ENCODE assay signal across 13 cellular contexts in the genomic region with DNA sequence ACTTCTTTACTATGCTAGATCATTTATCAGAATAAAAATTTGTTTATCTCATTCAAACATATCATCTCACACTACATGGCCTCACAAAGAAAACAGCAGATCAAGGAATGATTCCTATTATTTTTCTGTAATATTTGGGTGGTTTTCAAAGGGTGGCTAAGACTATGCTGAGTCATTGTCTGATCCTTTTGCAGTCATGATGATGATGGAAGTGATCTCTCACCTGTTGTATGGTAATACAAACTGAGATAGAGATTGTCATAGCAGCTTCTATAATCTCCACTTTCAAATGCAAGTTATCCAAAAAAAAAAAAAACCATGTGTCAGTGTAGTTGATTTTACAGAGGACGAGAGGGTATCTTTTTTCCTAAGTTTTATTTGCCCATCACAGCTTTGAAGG. TPM values are rescaled to one million over a fixed set of nuclear protein-coding genes. Genes with fewer than 3 reads are reported as not detected.
A peak's percentile ranks its signal among the peaks of the same experiment; 100 is the strongest.
DNase-seq lines count a peak whose midpoint lies in the region; ATAC-seq lines count a peak whose summit lies in the region.
"Had no signal": no experiment of that assay in that cellular context is flagged by ENCODE, and none has a peak within 500 bp of the region (broad histone marks: within the 10 kb centered on the region; RNA-seq: fewer than 3 reads in every experiment).

No MANE protein-coding gene starts in this region.

- no peaks in the 10 kb centered on the region for H3K9me3 ChIP-seq in subcutaneous abdominal adipose tissue (ENCODE audit: control insufficient read depth in 5 of 5, low read length in 5 of 5)

- no peak overlapping the region for H3K4me3 Mint-ChIP-seq in activated naive CD4-positive, alpha-beta T cell treated with anti-CD3 and anti-CD28 coated beads, Interleukin-2, amount 10 ng/mL, durations not matched to agents 7 days and 5 days
- H3K4me3 Mint-ChIP-seq in activated CD4-positive, alpha-beta memory T cell treated with anti-CD3 and anti-CD28 coated beads, Interleukin-2, amount 10 ng/mL, durations not matched to agents 7 days and 5 days: no peak overlapping the region

- no peak overlapping the region for H3K4me3 ChIP-seq in subcutaneous abdominal adipose tissue (ENCODE audit: low read depth in 1 of 5, low read length in 5 of 5)

- H3K9ac ChIP-seq in subcutaneous abdominal adipose tissue (ENCODE audit: low read length in 5 of 5): no peak overlapping the region

- peak overlapping the region; percentile 75 for H3K27ac ChIP-seq in subcutaneous abdominal adipose tissue (ENCODE audit: low read depth, low read length)
- H3K27ac ChIP-seq in substantia nigra (ENCODE audit: low read depth, low read length, poor library complexity, severe bottlenecking): no peak overlapping the region
- H3K27ac ChIP-seq: VCaP had no signal

- DNase-seq in activated naive CD4-positive, alpha-beta T cell treated with anti-CD3 and anti-CD28 coated beads, Interleukin-2, amount 10 ng/mL, durations not matched to agents 7 days and 5 days: no peak
- DNase-seq in activated naive CD4-positive, alpha-beta T cell treated with Interleukin-2 at 50 U/mL for 16 hours: no peak
- no peak for DNase-seq in activated CD4-positive, alpha-beta memory T cell treated with anti-CD3 and anti-CD28 coated beads, Interleukin-2, amount 10 ng/mL, durations not matched to agents 7 days and 5 days
- peak; percentile 31 for DNase-seq in kidney tubule cell (ENCODE audit: low spot score)
- DNase-seq in RPMI8226: no peak
- DNase-seq in substantia nigra (lab: John Stamatoyannopoulos, UW): no peak
- DNase-seq: activated gamma-delta T cell treated with Interleukin-2 at 50 U/mL for 16 hours, cortex of kidney, left ventricle myocardium superior had no signal

- peaks cover 73% of the 10 kb centered on the region for H3K4me1 Mint-ChIP-seq in activated naive CD4-positive, alpha-beta T cell treated with anti-CD3 and anti-CD28 coated beads, Interleukin-2, amount 10 ng/mL, durations not matched to agents 7 days and 5 days
- peaks cover 46% of the 10 kb centered on the region for H3K4me1 Mint-ChIP-seq in activated CD4-positive, alpha-beta memory T cell treated with anti-CD3 and anti-CD28 coated beads, Interleukin-2, amount 10 ng/mL, durations not matched to agents 7 days and 5 days

- no peaks in the 10 kb centered on the region for H3K27me3 ChIP-seq in subcutaneous abdominal adipose tissue (ENCODE audit: control insufficient read depth in 5 of 5, insufficient read depth in 4 of 5, low read length in 5 of 5)

- H3K9me3 Mint-ChIP-seq in activated naive CD4-positive, alpha-beta T cell treated with anti-CD3 and anti-CD28 coated beads, Interleukin-2, amount 10 ng/mL, durations not matched to agents 7 days and 5 days: peaks cover 41% of the 10 kb centered on the region
- peaks cover 32% of the 10 kb centered on the region for H3K9me3 Mint-ChIP-seq in activated CD4-positive, alpha-beta memory T cell treated with anti-CD3 and anti-CD28 coated beads, Interleukin-2, amount 10 ng/mL, durations not matched to agents 7 days and 5 days

- ATAC-seq in GM21825 (IDR thresholded peaks at IDR 0.05; ENCODE audit: unreplicated experiment): no peak

- POLR2A ChIA-PET in activated CD4-positive, alpha-beta memory T cell treated with anti-CD3 and anti-CD28 coated beads, Interleukin-2, amount 10 ng/mL, durations not matched to agents 7 days and 5 days (lab: Charles Lee): interaction anchor here (0.6 to 5.2 kb wide), 22 partner anchors 8 to 321 kb away, joined by 3 to 92 read pairs (median 4); a partner anchor contains a TSS

- H3K36me3 ChIP-seq in subcutaneous abdominal adipose tissue (ENCODE audit: control insufficient read depth in 5 of 5, insufficient read depth in 5 of 5, low read length in 5 of 5): no peaks in the 10 kb centered on the region

- peaks cover 3 to 32% (median 26%) of the 10 kb centered on the region in 5 donors for H3K4me1 ChIP-seq in subcutaneous abdominal adipose tissue (ENCODE audit: control insufficient read depth in 5 of 5, insufficient read depth in 5 of 5, low read length in 5 of 5)

- H3K27ac Mint-ChIP-seq in activated naive CD4-positive, alpha-beta T cell treated with anti-CD3 and anti-CD28 coated beads, Interleukin-2, amount 10 ng/mL, durations not matched to agents 7 days and 5 days: peak overlapping the region; percentile 99
- H3K27ac Mint-ChIP-seq in activated CD4-positive, alpha-beta memory T cell treated with anti-CD3 and anti-CD28 coated beads, Interleukin-2, amount 10 ng/mL, durations not matched to agents 7 days and 5 days: peak overlapping the region; percentile 94

- CTCF ChIA-PET in activated naive CD4-positive, alpha-beta T cell treated with anti-CD3 and anti-CD28 coated beads, Interleukin-2, amount 10 ng/mL, durations not matched to agents 7 days and 5 days (lab: Charles Lee): interaction anchor here (0.6 to 2.1 kb wide), 7 partner anchors 8 to 325 kb away, joined by 3 to 9 read pairs (median 3); a partner anchor contains a TSS
- CTCF ChIA-PET in activated CD4-positive, alpha-beta memory T cell treated with anti-CD3 and anti-CD28 coated beads, Interleukin-2, amount 10 ng/mL, durations not matched to agents 7 days and 5 days (lab: Charles Lee): interaction anchor here (0.7 to 3.0 kb wide), 10 partner anchors 14 to 240 kb away, joined by 3 to 13 read pairs (median 6); a partner anchor contains a TSS

- peaks cover 61% of the 10 kb centered on the region for H3K36me3 Mint-ChIP-seq in activated naive CD4-positive, alpha-beta T cell treated with anti-CD3 and anti-CD28 coated beads, Interleukin-2, amount 10 ng/mL, durations not matched to agents 7 days and 5 days
- peaks cover 41% of the 10 kb centered on the region for H3K36me3 Mint-ChIP-seq in activated CD4-positive, alpha-beta memory T cell treated with anti-CD3 and anti-CD28 coated beads, Interleukin-2, amount 10 ng/mL, durations not matched to agents 7 days and 5 days (ENCODE audit: low read depth)

- H3K27me3 Mint-ChIP-seq in activated naive CD4-positive, alpha-beta T cell treated with anti-CD3 and anti-CD28 coated beads, Interleukin-2, amount 10 ng/mL, durations not matched to agents 7 days and 5 days: no peaks in the 10 kb centered on the region
- no peaks in the 10 kb centered on the region for H3K27me3 Mint-ChIP-seq in activated CD4-positive, alpha-beta memory T cell treated with anti-CD3 and anti-CD28 coated beads, Interleukin-2, amount 10 ng/mL, durations not matched to agents 7 days and 5 days

RNA-seq across cellular contexts. Expression of a gene that starts 37.2 kb away (rescaled TPM):
- 100 to 1,000 TPM; 231 to 234 TPM for total RNA-seq in activated CD4-positive, alpha-beta memory T cell treated with anti-CD3 and anti-CD28 coated beads, Interleukin-2, amount 10 ng/mL, durations not matched to agents 7 days and 5 days
- total RNA-seq: G401 had no signal

RNA-seq across cellular contexts. Expression of a gene that starts 54.0 kb away (rescaled TPM):
- total RNA-seq in activated CD4-positive, alpha-beta memory T cell treated with anti-CD3 and anti-CD28 coated beads, Interleukin-2, amount 10 ng/mL, durations not matched to agents 7 days and 5 days: under 1 TPM; 0.25 to 0.38 TPM
- total RNA-seq: G401, left ventricle myocardium superior had no signal
